24 cellular contexts compared by ENCODE assay signal in genomic region chr2:121510857-121511256, GRCh38. TPM values are rescaled to one million over a fixed set of nuclear protein-coding genes. Genes with fewer than 3 reads are reported as not detected.
DNase-seq lines count a peak whose midpoint lies in the region; ATAC-seq and TF ChIP-seq lines count a peak whose summit lies in the region.
"Had no signal": no experiment of that assay in that cellular context is flagged by ENCODE, and none has a peak within 500 bp of the region (broad histone marks: within the 10 kb centered on the region; RNA-seq: fewer than 3 reads in every experiment).

No MANE protein-coding gene starts in this region.

- DNase-seq in mammary epithelial cell (peak; percentile 36), MCF 10A (ENCODE audit: unreplicated experiment) (no peak), WTC11 (ENCODE audit: low spot score) (no peak), immature natural killer cell (no peak), cardiac septum (ENCODE audit: low spot score) (no peak), right atrium auricular region (ENCODE audit: low spot score) (no peak)
- DNase-seq: 8988T; ACHN; AML-193; BE2C; CD4-positive, alpha-beta T cell; CD8-positive, alpha-beta memory T cell; DMS 273 treated with DMSO at 0.1 percent for 48 hours; DMS79; EL; GDM1; H9 had no signal

- no peak overlapping the region for H3K27ac ChIP-seq in mammary epithelial cell (ENCODE audit: insufficient read depth, low read depth, low read length)
- no peak overlapping the region for H3K27ac ChIP-seq in right atrium auricular region
- H3K27ac ChIP-seq: A549; BLaER1 treated with 17β-estradiol and CSF1 and Interleukin-3, amounts not matched to agents 10 nM and 100 nM had no signal

- H3K27me3 ChIP-seq in mammary epithelial cell (ENCODE audit: insufficient read depth, low read length) (no peaks in the 10 kb centered on the region), right atrium auricular region (no peaks in the 10 kb centered on the region)
- H3K27me3 ChIP-seq: BE2C; BLaER1 treated with 17β-estradiol and CSF1 and Interleukin-3, amounts not matched to agents 10 nM and 100 nM had no signal

- H3K36me3 Mint-ChIP-seq in MCF 10A (ENCODE audit: insufficient read depth, unreplicated experiment), result peaks cover 75% of the 10 kb centered on the region
- peaks cover 23% of the 10 kb centered on the region for H3K36me3 Mint-ChIP-seq in WTC11
- H3K36me3 Mint-ChIP-seq in immature natural killer cell, result peaks cover 25 to 44% (median 27%) of the 10 kb centered on the region in 3 donors

- peaks cover 17% of the 10 kb centered on the region for H3K36me3 ChIP-seq in mammary epithelial cell (ENCODE audit: insufficient read depth, low read length)
- peaks cover 17% of the 10 kb centered on the region for H3K36me3 ChIP-seq in right atrium auricular region
- H3K36me3 ChIP-seq: BE2C had no signal

- BruUV-seq in mammary epithelial cell (replicated peaks; lab: Mats Ljungman, UMichigan), result no TSS peak
- BruUV-seq in MCF 10A (replicated peaks; lab: Mats Ljungman, UMichigan), result no TSS peak

- H3K9me3 Mint-ChIP-seq in MCF 10A (ENCODE audit: unreplicated experiment) (no peaks in the 10 kb centered on the region), WTC11 (no peaks in the 10 kb centered on the region), immature natural killer cell (no peaks in the 10 kb centered on the region)
- H3K9me3 Mint-ChIP-seq: CD4-positive, alpha-beta T cell; GM23338; H9 had no signal

- H3K4me1 ChIP-seq in mammary epithelial cell (ENCODE audit: insufficient read depth, low read length), result peaks cover 9% of the 10 kb centered on the region
- no peaks in the 10 kb centered on the region for H3K4me1 ChIP-seq in right atrium auricular region
- H3K4me1 ChIP-seq: A549; BE2C; BLaER1 treated with 17β-estradiol and CSF1 and Interleukin-3, amounts not matched to agents 10 nM and 100 nM had no signal

- no peak overlapping the region for H3K4me2 ChIP-seq in mammary epithelial cell (ENCODE audit: insufficient read depth, low read depth, low read length)
- H3K4me2 ChIP-seq: A549; BLaER1 treated with 17β-estradiol and CSF1 and Interleukin-3, amounts not matched to agents 10 nM and 100 nM; GM23338 had no signal

- WGBS in mammary epithelial cell (ENCODE audit: low coverage, missing lambda C conversion rate), result 100% methylated on average over 1 of the region's 1 CpG

- TF ChIP-seq CTCF in mammary epithelial cell (conservative IDR thresholded peaks at IDR 0.05 in 1 of 2, IDR thresholded peaks at IDR 0.05 in 1 of 2; ENCODE audit: extremely low read depth in 1 of 2, insufficient read depth in 1 of 2, low read depth in 1 of 2, low read length in 2 of 2) (no peak), MCF 10A (IDR thresholded peaks at IDR 0.05; ENCODE audit: unreplicated experiment) (no peak), WTC11 (IDR thresholded peaks at IDR 0.05) (no peak), right atrium auricular region (IDR thresholded peaks at IDR 0.05) (no peak)

- H3K27ac Mint-ChIP-seq in MCF 10A (ENCODE audit: low read depth, unreplicated experiment) (no peak overlapping the region), WTC11 (0 out of 2 replicates have a peak overlapping the region, but pooled peaks have one; percentile 30), immature natural killer cell (peak overlapping the region in 4 of 6 donors; percentile 19 to 73 (median 28))
- H3K27ac Mint-ChIP-seq: CD4-positive, alpha-beta T cell; GM23338; H9 had no signal

- H3K4me1 Mint-ChIP-seq in MCF 10A (ENCODE audit: insufficient read depth, unreplicated experiment), result peaks cover 21% of the 10 kb centered on the region
- peaks cover 13% of the 10 kb centered on the region for H3K4me1 Mint-ChIP-seq in WTC11
- H3K4me1 Mint-ChIP-seq in immature natural killer cell, result peaks cover 38 to 80% of the 10 kb centered on the region in 2 donors
- H3K4me1 Mint-ChIP-seq: CD14-positive monocyte had no signal

- H3K9me3 ChIP-seq in mammary epithelial cell (replicated peaks; ENCODE audit: insufficient read depth, low read length) (no peaks in the 10 kb centered on the region), right atrium auricular region (peaks cover 0 to 6% of the 10 kb centered on the region in 2 donors)
- H3K9me3 ChIP-seq: A549, BE2C had no signal

- peaks cover 71% of the 10 kb centered on the region for H3K79me2 ChIP-seq in mammary epithelial cell (ENCODE audit: insufficient read depth, low read length)

- intact Hi-C loops in mammary epithelial cell (cut with micrococcal nuclease), result no loop called here
- intact Hi-C loops in MCF 10A (cut with micrococcal nuclease), result no loop called here
- intact Hi-C loops in cardiac septum (cut with DNase I), result no loop called here

- in situ Hi-C loops in mammary epithelial cell (cut with MboI; ENCODE audit: low sequenced_read_pairs in 2 of 2), result no loop called here

- H3K9ac ChIP-seq in mammary epithelial cell (ENCODE audit: insufficient read depth, low read length), result no peak overlapping the region
- H3K9ac ChIP-seq: BLaER1 treated with 17β-estradiol and CSF1 and Interleukin-3, amounts not matched to agents 10 nM and 100 nM had no signal

- H4K20me1 ChIP-seq in mammary epithelial cell (ENCODE audit: insufficient read depth, low read length), result no peaks in the 10 kb centered on the region

- no peak overlapping the region for H3K4me3 ChIP-seq in mammary epithelial cell (replicated peaks in 1 of 3; ENCODE audit: insufficient read depth in 1 of 3, low read depth in 2 of 3, low read length in 3 of 3)
- no peak overlapping the region for H3K4me3 ChIP-seq in right atrium auricular region
- H3K4me3 ChIP-seq: A549; BLaER1 treated with 17β-estradiol and CSF1 and Interleukin-3, amounts not matched to agents 10 nM and 100 nM; GM12878; GM23338 had no signal

- dilution Hi-C loops in mammary epithelial cell (cut with HindIII; ENCODE audit: low sequenced_read_pairs), result no loop called here

- H3K27me3 Mint-ChIP-seq in MCF 10A (ENCODE audit: insufficient read depth, unreplicated experiment), result no peaks in the 10 kb centered on the region
- no peaks in the 10 kb centered on the region for H3K27me3 Mint-ChIP-seq in WTC11 (ENCODE audit: low read depth)
- H3K27me3 Mint-ChIP-seq in immature natural killer cell (ENCODE audit: low read depth in 3 of 3), result peaks cover 0 to 3% (median 2%) of the 10 kb centered on the region in 3 donors
- H3K27me3 Mint-ChIP-seq: CD4-positive, alpha-beta T cell; CD8-positive, alpha-beta memory T cell had no signal

- no peak overlapping the region for H2AFZ ChIP-seq in mammary epithelial cell (ENCODE audit: low read depth, low read length)
- H2AFZ ChIP-seq: GM23338 had no signal

- POLR2A ChIA-PET in MCF 10A (lab: Yijun Ruan, JAX), result interaction anchor here (1.3 to 11.7 kb wide), 3 partner anchors 12 to 35 kb away, joined by 4 to 247 read pairs (median 8); partner anchors contain the start of gene RNU4ATAC
- POLR2A ChIA-PET in WTC11 (lab: Charles Lee), result no interaction called here

- H3K4me3 Mint-ChIP-seq in MCF 10A (ENCODE audit: unreplicated experiment) (no peak overlapping the region), WTC11 (no peak overlapping the region), immature natural killer cell (no peak overlapping the region)
- H3K4me3 Mint-ChIP-seq: CD14-positive monocyte; CD4-positive, alpha-beta T cell; CD8-positive, alpha-beta memory T cell; GM23338; H9 had no signal

- CTCF ChIA-PET in mammary epithelial cell (lab: Charles Lee; ENCODE audit: low non-redundant PET) (no interaction called here), MCF 10A (lab: Yijun Ruan, JAX) (no interaction called here), WTC11 (lab: Charles Lee) (no interaction called here)

- ATAC-seq in WTC11, result no peak
- ATAC-seq: A549, GM12878, GM23338, HCT116 had no signal

TF ChIP-seq in WTC11, 78 proteins besides CTCF, POLR2A, EP300 and RAD21:
- TF ChIP-seq PRDM15 (CRISPR knock-in tag; IDR thresholded peaks at IDR 0.05), result no peak
- TF ChIP-seq ETV6 (CRISPR knock-in tag; IDR thresholded peaks at IDR 0.05), result no peak
- TF ChIP-seq NR1H2 (CRISPR knock-in tag; IDR thresholded peaks at IDR 0.05), result no peak
- TF ChIP-seq IRF1 (CRISPR knock-in tag; IDR thresholded peaks at IDR 0.05), result no peak
- no peak for TF ChIP-seq IRF2 (CRISPR knock-in tag; IDR thresholded peaks at IDR 0.05; ENCODE audit: borderline replicate concordance, low read depth)

RNA-seq across cellular contexts. Expression of gene RNU4ATAC, which starts 19.8 kb away (rescaled TPM):
- total RNA-seq in mammary epithelial cell (under 1 TPM in 1 of 2 donors, not detected in 1; under 0.01 TPM), MCF 10A (2022) (not detected in 2 replicates), WTC11 (2021) (not detected in 3 replicates), cardiac septum (not detected), right atrium auricular region (not detected)
- polyA plus RNA-seq in mammary epithelial cell (not detected), immature natural killer cell (not detected)
- polyA minus RNA-seq in mammary epithelial cell, result not detected
- total RNA-seq: CD4-positive, alpha-beta T cell; CD8-positive, alpha-beta memory T cell; GM12878; GM23338; H4; H9 had no signal
- polyA plus RNA-seq: A549; CD14-positive monocyte; CD8-positive, alpha-beta memory T cell; GM23338 had no signal
